ENCODE assay signal across 1 cellular context in the genomic region with DNA sequence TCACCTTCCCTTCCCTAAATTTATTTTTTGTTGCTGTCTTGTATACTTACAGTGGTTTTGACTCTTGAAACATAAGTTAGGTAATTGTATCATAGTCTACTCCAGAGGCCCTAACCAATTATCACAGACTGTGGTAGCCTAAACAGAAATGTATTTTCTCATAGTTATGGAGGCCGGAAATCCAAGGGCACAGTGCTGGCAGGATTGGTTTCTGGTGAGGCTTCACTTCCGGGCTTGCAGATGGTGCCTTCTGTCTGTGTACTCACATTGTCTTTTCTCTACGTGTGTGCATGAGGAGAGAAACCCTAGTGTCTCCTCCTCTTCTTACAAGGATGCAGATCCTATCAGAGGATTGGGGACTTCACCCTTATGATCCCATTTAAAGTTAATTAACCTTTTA.
TF ChIP-seq lines count a peak whose summit lies in the region.

No MANE protein-coding gene starts in this region.

TF ChIP-seq in HepG2, 621 proteins besides CTCF, POLR2A, EP300 and RAD21 (continued from another document):
- TF ChIP-seq, protein P1, sequence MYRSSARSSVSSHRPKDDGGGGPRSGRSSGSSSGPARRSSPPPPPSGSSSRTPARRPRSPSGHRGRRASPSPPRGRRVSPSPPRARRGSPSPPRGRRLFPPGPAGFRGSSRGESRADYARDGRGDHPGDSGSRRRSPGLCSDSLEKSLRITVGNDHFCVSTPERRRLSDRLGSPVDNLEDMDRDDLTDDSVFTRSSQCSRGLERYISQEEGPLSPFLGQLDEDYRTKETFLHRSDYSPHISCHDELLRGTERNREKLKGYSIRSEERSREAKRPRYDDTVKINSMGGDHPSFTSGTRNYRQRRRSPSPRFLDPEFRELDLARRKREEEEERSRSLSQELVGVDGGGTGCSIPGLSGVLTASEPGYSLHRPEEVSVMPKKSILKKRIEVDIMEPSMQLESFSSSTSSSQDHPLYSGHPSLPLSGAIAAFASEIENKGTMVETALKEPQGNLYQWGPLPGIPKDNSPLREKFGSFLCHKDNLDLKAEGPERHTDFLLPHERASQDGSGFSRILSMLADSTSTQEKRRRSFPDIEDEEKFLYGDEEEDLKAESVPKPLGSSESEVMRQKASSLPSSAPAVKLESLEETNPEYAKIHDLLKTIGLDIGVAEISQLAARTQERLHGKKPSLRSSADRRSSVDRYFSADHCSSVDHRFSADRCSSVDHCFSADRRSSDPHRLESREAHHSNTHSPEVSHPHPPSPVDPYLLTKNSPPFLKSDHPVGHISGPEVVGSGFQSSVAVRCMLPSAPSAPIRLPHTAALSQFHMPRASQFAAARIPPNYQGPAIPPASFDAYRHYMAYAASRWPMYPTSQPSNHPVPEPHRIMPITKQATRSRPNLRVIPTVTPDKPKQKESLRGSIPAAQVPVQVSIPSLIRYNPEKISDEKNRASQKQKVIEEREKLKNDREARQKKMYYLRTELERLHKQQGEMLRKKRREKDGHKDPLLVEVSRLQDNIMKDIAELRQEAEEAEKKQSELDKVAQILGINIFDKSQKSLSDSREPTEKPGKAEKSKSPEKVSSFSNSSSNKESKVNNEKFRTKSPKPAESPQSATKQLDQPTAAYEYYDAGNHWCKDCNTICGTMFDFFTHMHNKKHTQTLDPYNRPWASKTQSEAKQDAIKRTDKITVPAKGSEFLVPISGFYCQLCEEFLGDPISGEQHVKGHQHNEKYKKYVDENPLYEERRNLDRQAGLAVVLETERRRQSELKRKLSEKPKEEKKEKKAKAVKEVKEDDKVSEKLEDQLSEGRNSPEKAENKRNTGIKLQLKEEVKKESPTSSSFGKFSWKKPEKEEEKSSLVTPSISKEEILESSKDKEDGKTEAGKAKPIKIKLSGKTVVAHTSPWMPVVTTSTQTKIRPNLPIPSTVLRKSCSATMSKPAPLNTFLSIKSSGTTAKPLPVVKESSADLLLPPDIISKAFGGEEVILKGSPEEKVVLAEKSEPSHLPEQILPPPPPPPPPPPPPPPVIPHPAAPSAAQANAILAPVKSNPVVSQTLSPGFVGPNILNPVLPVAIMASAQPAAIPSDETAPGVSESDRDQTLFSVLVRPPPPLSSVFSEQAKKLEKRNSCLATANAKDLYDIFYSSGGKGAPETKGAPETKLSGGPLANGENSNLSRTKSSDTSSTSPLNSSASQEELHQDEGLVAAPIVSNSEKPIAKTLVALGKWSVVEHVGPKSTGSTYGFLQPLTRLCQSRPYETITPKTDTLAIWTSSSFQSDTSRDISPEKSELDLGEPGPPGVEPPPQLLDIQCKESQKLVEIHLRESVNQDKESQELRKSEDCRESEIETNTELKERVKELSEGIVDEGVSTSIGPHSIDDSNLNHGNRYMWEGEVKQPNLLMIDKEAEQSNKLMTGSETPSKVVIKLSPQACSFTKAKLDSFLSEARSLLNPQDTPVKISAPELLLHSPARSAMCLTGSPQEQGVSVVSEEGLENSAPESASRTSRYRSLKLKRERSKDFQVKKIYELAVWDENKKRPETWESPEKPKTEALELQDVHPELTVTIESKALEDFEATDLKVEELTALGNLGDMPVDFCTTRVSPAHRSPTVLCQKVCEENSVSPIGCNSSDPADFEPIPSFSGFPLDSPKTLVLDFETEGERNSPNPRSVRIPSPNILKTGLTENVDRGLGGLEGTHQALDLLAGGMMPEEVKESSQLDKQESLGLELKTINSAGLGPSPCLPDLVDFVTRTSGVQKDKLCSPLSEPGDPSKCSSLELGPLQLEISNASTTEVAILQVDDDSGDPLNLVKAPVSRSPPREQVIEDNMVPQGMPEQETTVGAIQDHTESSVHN (CRISPR knock-in tag; IDR thresholded peaks at IDR 0.05) = no peak
- TF ChIP-seq, protein P2, sequence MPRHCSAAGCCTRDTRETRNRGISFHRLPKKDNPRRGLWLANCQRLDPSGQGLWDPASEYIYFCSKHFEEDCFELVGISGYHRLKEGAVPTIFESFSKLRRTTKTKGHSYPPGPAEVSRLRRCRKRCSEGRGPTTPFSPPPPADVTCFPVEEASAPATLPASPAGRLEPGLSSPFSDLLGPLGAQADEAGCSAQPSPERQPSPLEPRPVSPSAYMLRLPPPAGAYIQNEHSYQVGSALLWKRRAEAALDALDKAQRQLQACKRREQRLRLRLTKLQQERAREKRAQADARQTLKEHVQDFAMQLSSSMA (CRISPR knock-in tag; IDR thresholded peaks at IDR 0.05) = no peak
- TF ChIP-seq STAT5B (CRISPR knock-in tag; IDR thresholded peaks at IDR 0.05) = no peak
- TF ChIP-seq, protein P3, sequence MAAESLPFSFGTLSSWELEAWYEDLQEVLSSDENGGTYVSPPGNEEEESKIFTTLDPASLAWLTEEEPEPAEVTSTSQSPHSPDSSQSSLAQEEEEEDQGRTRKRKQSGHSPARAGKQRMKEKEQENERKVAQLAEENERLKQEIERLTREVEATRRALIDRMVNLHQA (CRISPR knock-in tag; IDR thresholded peaks at IDR 0.05) = no peak
